8 cellular contexts compared by ENCODE assay signal in the genomic region with DNA sequence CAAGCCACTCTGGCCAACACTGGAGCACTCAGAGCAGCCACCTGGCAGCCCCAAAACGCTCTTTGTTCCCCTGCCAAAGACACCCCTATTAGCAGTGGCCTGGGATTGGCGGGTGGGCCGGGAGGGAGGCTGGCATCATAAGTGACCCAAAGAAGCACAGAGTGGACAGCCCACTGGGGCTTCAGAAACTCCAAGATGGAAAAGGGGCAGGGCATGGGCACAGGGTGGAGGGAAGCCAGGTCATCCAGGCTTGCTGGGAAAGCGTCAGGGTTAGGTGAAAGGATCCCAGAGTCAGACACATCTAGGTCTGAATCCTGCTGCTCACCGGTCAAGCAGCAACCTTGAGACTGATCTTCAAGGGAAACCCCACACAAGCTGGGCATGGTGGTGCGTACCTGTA. TPM values are rescaled to one million over a fixed set of nuclear protein-coding genes. Genes with fewer than 3 reads are reported as not detected.
DNase-seq lines count a peak whose midpoint lies in the region; ATAC-seq and TF ChIP-seq lines count a peak whose summit lies in the region.

No MANE protein-coding gene starts in this region.

- H3K36me3 Mint-ChIP-seq in activated CD8-positive, alpha-beta T cell treated with anti-CD3 and anti-CD28 coated beads for 36 hours (ENCODE audit: low read depth): peaks cover 30% of the 10 kb centered on the region

- peak overlapping the region; percentile 49 for H3K9ac ChIP-seq in HCT116 (ENCODE audit: low read length)
- H3K9ac ChIP-seq in skeletal muscle tissue (ENCODE audit: low read depth in 1 of 3, low read length in 3 of 3): peak overlapping the region; percentile 42 to 74 (median 71)

- no peaks in the 10 kb centered on the region for H4K20me1 ChIP-seq in HCT116 (ENCODE audit: insufficient read depth)

- H3K9me3 ChIP-seq in HCT116 (ENCODE audit: control insufficient read depth in 1 of 2, insufficient read depth in 1 of 2, low read depth in 1 of 2, low read length in 2 of 2) (no peaks in the 10 kb centered on the region), right cardiac atrium (ENCODE audit: control insufficient read depth, low read length) (no peaks in the 10 kb centered on the region), skeletal muscle tissue (ENCODE audit: control insufficient read depth in 3 of 3, low read length in 3 of 3) (no peaks in the 10 kb centered on the region)

- BruUV-seq in HCT116 (replicated peaks; lab: Mats Ljungman, UMichigan): TSS peak; percentile 70

- H3K36me3 ChIP-seq in HCT116 (ENCODE audit: control insufficient read depth in 1 of 2, insufficient read depth in 2 of 2, low read length in 2 of 2) (no peaks in the 10 kb centered on the region), skeletal muscle tissue (ENCODE audit: control insufficient read depth in 3 of 3, insufficient read depth in 3 of 3, low read length in 3 of 3) (no peaks in the 10 kb centered on the region)

- peaks cover 97% of the 10 kb centered on the region for H3K4me1 Mint-ChIP-seq in activated CD8-positive, alpha-beta T cell treated with anti-CD3 and anti-CD28 coated beads for 36 hours (ENCODE audit: low read depth)

- no peak overlapping the region for H2AFZ ChIP-seq in HCT116 (ENCODE audit: low read depth, low read length, poor library complexity, severe bottlenecking)

- CTCF ChIA-PET in HCT116 (lab: Charles Lee): interaction anchor here (1.6 to 2.0 kb wide), 2 partner anchors 10 to 22 kb away, joined by 4 to 8 read pairs; no protein-coding TSS in a partner anchor
- CTCF ChIA-PET in activated CD8-positive, alpha-beta T cell treated with anti-CD3 and anti-CD28 coated beads for 36 hours (lab: Charles Lee): interaction anchor here (0.8 to 30.0 kb wide), 4 partner anchors 11 to 127 kb away, joined by 3 to 631 read pairs (median 172); partner anchors contain the start of gene EEIG1

- TF ChIP-seq POLR2A in HCT116 (IDR thresholded peaks at IDR 0.05; ENCODE audit: borderline replicate concordance, extremely low read depth, insufficient read depth, insufficient read length): no peak

- TF ChIP-seq RAD21 in HCT116 (IDR thresholded peaks at IDR 0.05; ENCODE audit: low read depth): no peak

- RAD21 ChIA-PET in HCT116 (lab: Charles Lee; ENCODE audit: low non-redundant PET in 1 of 2, low total read pairs in 2 of 2, uncharacterized antibody in 2 of 2, unreplicated experiment in 2 of 2): no interaction called here

- peak overlapping the region; percentile 88 for H3K27ac ChIP-seq in HCT116 (ENCODE audit: low read depth, low read length)
- peak overlapping the region; percentile 94 for H3K27ac ChIP-seq in right cardiac atrium (ENCODE audit: low read length)
- H3K27ac ChIP-seq in skeletal muscle tissue (ENCODE audit: low read depth, low read length): peak overlapping the region; percentile 83

- ATAC-seq in HCT116 (no peak; the same call in 1 of the 2 replicates), right cardiac atrium (no peak), GM18861 (IDR thresholded peaks at IDR 0.05; ENCODE audit: unreplicated experiment) (no peak)
- no peak for ATAC-seq in activated CD8-positive, alpha-beta T cell treated with anti-CD3 and anti-CD28 coated beads for 36 hours

- H3K27me3 ChIP-seq in HCT116 (ENCODE audit: insufficient read depth, low read length) (no peaks in the 10 kb centered on the region), right cardiac atrium (ENCODE audit: control insufficient read depth, insufficient read depth) (no peaks in the 10 kb centered on the region), skeletal muscle tissue (ENCODE audit: control insufficient read depth in 3 of 3, insufficient read depth in 3 of 3, low read length in 3 of 3) (no peaks in the 10 kb centered on the region)

- WGBS in right cardiac atrium: 42% methylated on average over 6 of the region's 6 CpGs

- H3K9me3 Mint-ChIP-seq in activated CD8-positive, alpha-beta T cell treated with anti-CD3 and anti-CD28 coated beads for 36 hours: no peaks in the 10 kb centered on the region

- H3K4me2 ChIP-seq in HCT116 (ENCODE audit: low read length): peak overlapping the region; percentile 78

- H3K27me3 Mint-ChIP-seq in activated CD8-positive, alpha-beta T cell treated with anti-CD3 and anti-CD28 coated beads for 36 hours: no peaks in the 10 kb centered on the region

- intact Hi-C loops in HCT116 (cut with micrococcal nuclease): no loop called here
- intact Hi-C loops in activated CD8-positive, alpha-beta T cell treated with anti-CD3 and anti-CD28 coated beads for 36 hours (cut with micrococcal nuclease): no loop called here
- intact Hi-C loops in right cardiac atrium (cut with DNase I): no loop called here

- peaks cover 93% of the 10 kb centered on the region for H3K79me2 ChIP-seq in HCT116 (ENCODE audit: insufficient read depth, low read length)

- H3K4me3 Mint-ChIP-seq in activated CD8-positive, alpha-beta T cell treated with anti-CD3 and anti-CD28 coated beads for 36 hours: peak overlapping the region; percentile 79

- H3K4me1 ChIP-seq in HCT116 (ENCODE audit: control insufficient read depth in 1 of 2, insufficient read depth in 2 of 2, low read length in 2 of 2) (peaks cover 90 to 95% of the 10 kb centered on the region in 2 experiments), right cardiac atrium (ENCODE audit: control insufficient read depth, insufficient read depth, low read length) (peaks cover 46% of the 10 kb centered on the region), skeletal muscle tissue (ENCODE audit: control insufficient read depth in 3 of 3, insufficient read depth in 3 of 3, low read length in 3 of 3) (peaks cover 57 to 83% (median 63%) of the 10 kb centered on the region in 3 donors)

- DNase-seq in HCT116 (ENCODE audit: low read depth, low spot score): no peak
- no peak for DNase-seq in activated CD8-positive, alpha-beta T cell treated with anti-CD3 and anti-CD28 coated beads for 36 hours
- no peak for DNase-seq in right cardiac atrium
- DNase-seq in DMS153 (lab: John Stamatoyannopoulos, UW): no peak
- no peak for DNase-seq in SK-N-DZ (ENCODE audit: low spot score)
- no peak for DNase-seq in cerebellar nuclear complex (lab: John Stamatoyannopoulos, UW)

- TF ChIP-seq CTCF in HCT116 (IDR thresholded peaks at IDR 0.05 in 2 of 3, conservative IDR thresholded peaks at IDR 0.05 in 1 of 3; ENCODE audit: borderline replicate concordance in 1 of 3, insufficient read depth in 1 of 3, low read depth in 2 of 3, low read length in 2 of 3): no peak
- TF ChIP-seq CTCF in activated CD8-positive, alpha-beta T cell treated with anti-CD3 and anti-CD28 coated beads for 36 hours (IDR thresholded peaks at IDR 0.05): no peak

- H3K9me2 ChIP-seq in HCT116 (ENCODE audit: insufficient read depth): no peaks in the 10 kb centered on the region

- POLR2A ChIA-PET in HCT116 (lab: Charles Lee): interaction anchor here (0.8 to 1.4 kb wide), 3 partner anchors 10 to 15 kb away, joined by 3 to 6 read pairs (median 3); partner anchors contain the start of gene EEIG1
- POLR2A ChIA-PET in activated CD8-positive, alpha-beta T cell treated with anti-CD3 and anti-CD28 coated beads for 36 hours (lab: Charles Lee): interaction anchor here (22.5 to 25.2 kb wide), 2 partner anchors 5 to 10 kb away, joined by 408 read pairs; partner anchors contain the start of gene EEIG1

- H3K4me3 ChIP-seq in HCT116 (replicated peaks in 1 of 2; ENCODE audit: low read depth in 1 of 2, low read length in 2 of 2) (no peak overlapping the region), right cardiac atrium (ENCODE audit: low read length) (no peak overlapping the region), skeletal muscle tissue (ENCODE audit: low read length in 3 of 3) (peak overlapping the region in 2 of 3 donors; percentile 31 to 56)

- H3K27ac Mint-ChIP-seq in activated CD8-positive, alpha-beta T cell treated with anti-CD3 and anti-CD28 coated beads for 36 hours: peak overlapping the region; percentile 99

TF ChIP-seq in HCT116, 20 proteins besides CTCF, POLR2A, EP300 and RAD21 (continues in another document):
- no peak for TF ChIP-seq MAX (IDR thresholded peaks at IDR 0.05)
- TF ChIP-seq EZH2phosphoT487 (IDR thresholded peaks at IDR 0.05; ENCODE audit: borderline replicate concordance): no peak
- TF ChIP-seq EGR1 (IDR thresholded peaks at IDR 0.05; ENCODE audit: low read depth): no peak
- no peak for TF ChIP-seq FOSL1 (IDR thresholded peaks at IDR 0.05; ENCODE audit: low read depth)
- no peak for TF ChIP-seq JUND (IDR thresholded peaks at IDR 0.05)

RNA-seq across cellular contexts. Expression of gene EEIG1, which starts 14.8 kb away (rescaled TPM):
- total RNA-seq in HCT116 (2021; ENCODE audit: unreplicated experiment) (44.2 TPM), right cardiac atrium (10 to 100 TPM; 23.1 to 35.1 (median 31.6) TPM), skeletal muscle tissue (8.9 TPM)
- 28.1 and 33.1 TPM in 2 replicates for polyA plus RNA-seq in HCT116 (2012)
- total RNA-seq in activated CD8-positive, alpha-beta T cell treated with anti-CD3 and anti-CD28 coated beads for 36 hours: 10 to 100 TPM; 79.7 to 81.5 TPM
- polyA plus RNA-seq in right cardiac atrium: 12.7 TPM
- polyA plus RNA-seq in SK-N-DZ (2014; cell fraction: cytosol; rRNA removed): 2.7 and 3.0 TPM in 2 replicates
- polyA plus RNA-seq in SK-N-DZ (2014; cell fraction: nucleus; rRNA removed): 6.9 and 11.3 TPM in 2 replicates

RNA-seq across cellular contexts. Expression of gene DPM2, which starts 28.3 kb away (rescaled TPM):
- total RNA-seq in HCT116 (2021; ENCODE audit: unreplicated experiment) (54.6 TPM), right cardiac atrium (10 to 100 TPM; 13.6 to 20.0 (median 16.0) TPM), skeletal muscle tissue (7.3 TPM)
- 58.0 and 62.6 TPM in 2 replicates for polyA plus RNA-seq in HCT116 (2012)
- 10 to 100 TPM; 41.3 to 43.9 TPM for total RNA-seq in activated CD8-positive, alpha-beta T cell treated with anti-CD3 and anti-CD28 coated beads for 36 hours
- 16.4 TPM for polyA plus RNA-seq in right cardiac atrium
- 52.5 and 55.6 TPM in 2 replicates for polyA plus RNA-seq in SK-N-DZ (2014; cell fraction: cytosol; rRNA removed)
- 46.6 and 51.6 TPM in 2 replicates for polyA plus RNA-seq in SK-N-DZ (2014; cell fraction: nucleus; rRNA removed)

RNA-seq across cellular contexts. Expression of gene PIP5KL1, which starts 35.4 kb away (rescaled TPM):
- total RNA-seq in HCT116 (2021; ENCODE audit: unreplicated experiment) (37.6 TPM), right cardiac atrium (1 to 10 TPM in 1 of 4 donors, under 1 TPM in 1, not detected in 2; 0.29 to 1.3 TPM), skeletal muscle tissue (not detected)
- polyA plus RNA-seq in HCT116 (2012): 35.7 and 36.0 TPM in 2 replicates
- 1 to 10 TPM; 1.7 to 2.5 TPM for total RNA-seq in activated CD8-positive, alpha-beta T cell treated with anti-CD3 and anti-CD28 coated beads for 36 hours
- 0.29 TPM for polyA plus RNA-seq in right cardiac atrium
- polyA plus RNA-seq in SK-N-DZ (2014; cell fraction: cytosol; rRNA removed): 2.1 and 3.6 TPM in 2 replicates
- 18.2 and 18.8 TPM in 2 replicates for polyA plus RNA-seq in SK-N-DZ (2014; cell fraction: nucleus; rRNA removed)

RNA-seq across cellular contexts. Expression of gene ST6GALNAC4, which starts 49.1 kb away (rescaled TPM):
- 49.4 TPM for total RNA-seq in HCT116 (2021; ENCODE audit: unreplicated experiment)
- polyA plus RNA-seq in HCT116 (2012): 45.7 and 58.2 TPM in 2 replicates
- total RNA-seq in activated CD8-positive, alpha-beta T cell treated with anti-CD3 and anti-CD28 coated beads for 36 hours: 10 to 100 TPM; 34.3 to 34.9 TPM
- 10 to 100 TPM; 26.3 to 36.7 (median 32.3) TPM for total RNA-seq in right cardiac atrium
- polyA plus RNA-seq in right cardiac atrium: 24.3 TPM
- total RNA-seq in skeletal muscle tissue: 23.5 TPM
- 28.1 and 28.4 TPM in 2 replicates for polyA plus RNA-seq in SK-N-DZ (2014; cell fraction: cytosol; rRNA removed)
- polyA plus RNA-seq in SK-N-DZ (2014; cell fraction: nucleus; rRNA removed): 18.1 and 19.8 TPM in 2 replicates

Comparison
In these comparisons a context has a peak if more than half of its experiments do, and no peak if none do; other contexts are left out.
1. H3K4me3 ChIP-seq: peak in skeletal muscle tissue (2 of 3); none in HCT116 (0 of 2) and right cardiac atrium (single experiment).
2. RNA of gene PIP5KL1, which starts 35.4 kb away (total RNA-seq): 37.6 TPM in HCT116 (single experiment); 1.7 to 2.5 TPM in activated CD8-positive, alpha-beta T cell treated with anti-CD3 and anti-CD28 coated beads for 36 hours, 0.29 to 1.3 TPM in right cardiac atrium and not detected in skeletal muscle tissue (single experiment); every median in the first group is over 10 times any median in the second.
3. Peak in every context shown above with its lines, with median percentiles within 50 percentile points of each other: H3K27ac ChIP-seq.